Comparison of ENCODE assay signal across 8 cellular contexts in the genomic region with DNA sequence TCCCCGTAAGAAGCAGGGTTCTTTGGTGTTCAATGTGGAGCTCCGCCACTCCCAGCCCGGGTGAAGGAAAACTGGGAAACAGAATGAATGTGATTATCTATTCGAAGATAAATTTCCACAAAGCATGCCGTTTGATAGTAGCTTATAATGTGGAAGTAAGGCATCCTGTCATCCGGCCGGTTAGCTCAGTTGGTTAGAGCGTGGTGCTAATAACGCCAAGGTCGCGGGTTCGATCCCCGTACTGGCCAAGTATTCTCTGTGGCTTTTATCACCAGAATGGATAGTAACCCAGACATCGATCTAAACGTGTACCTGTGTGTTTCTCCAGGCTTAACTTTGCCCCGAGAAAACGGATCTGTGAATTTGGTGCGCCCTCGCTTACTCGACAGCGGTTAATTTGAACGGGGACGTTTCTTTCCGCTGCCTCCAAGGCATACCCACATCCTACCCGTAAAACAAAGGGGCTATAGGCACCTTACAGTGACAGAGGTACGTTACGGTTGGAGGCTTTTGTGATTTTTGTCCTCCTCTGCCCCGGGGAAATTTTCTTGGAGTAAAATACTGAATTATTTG.
A peak's percentile ranks its signal among the peaks of the same experiment; 100 is the strongest.
DNase-seq lines count a peak whose midpoint lies in the region; ATAC-seq, FAIRE-seq and TF ChIP-seq lines count a peak whose summit lies in the region.

No MANE protein-coding gene starts in this region.

- H3K4me3 ChIP-seq in adrenal gland: peak overlapping the region in 1 of 4 donors; percentile 55

- TF ChIP-seq CTCF in adrenal gland (IDR thresholded peaks at IDR 0.05): no peak
- TF ChIP-seq CTCF in D721Med (IDR thresholded peaks at IDR 0.05; ENCODE audit: insufficient read depth, missing control alignments): no peak

- ATAC-seq in HG02763 (IDR thresholded peaks at IDR 0.05; ENCODE audit: unreplicated experiment): peak; percentile 53

- TF ChIP-seq POLR2A in adrenal gland (IDR thresholded peaks at IDR 0.05): no peak

- no peaks in the 10 kb centered on the region for H3K9me3 ChIP-seq in adrenal gland (replicated peaks in 1 of 3)

- no peak for FAIRE-seq in D721Med (lab: Jason Lieb, UNC)

- no peaks in the 10 kb centered on the region for H3K27me3 ChIP-seq in adrenal gland

- no peaks in the 10 kb centered on the region for H3K36me3 ChIP-seq in adrenal gland (replicated peaks in 1 of 2)

- DNase-seq in GM04504 (ENCODE audit: low read depth): peak; percentile 67
- DNase-seq in NCI-H1417 treated with DMSO at 0.1 percent for 48 hours (lab: John Stamatoyannopoulos, UW): peak; percentile 87
- DNase-seq in SW480 (ENCODE audit: low spot score): peak; percentile 87
- DNase-seq in adrenal gland: peak; percentile 29 to 94 (median 67)
- peak; percentile 67 for DNase-seq in hepatic stellate cell (ENCODE audit: low spot score)
- peak; percentile 78 for DNase-seq in renal cortical epithelial cell (ENCODE audit: low read depth)
- DNase-seq in D721Med (ENCODE audit: insufficient read length, low spot score): no peak

- H3K4me1 ChIP-seq in adrenal gland (replicated peaks in 1 of 2): no peaks in the 10 kb centered on the region

- intact Hi-C loops in adrenal gland (cut with DNase I): no loop called here

- WGBS in adrenal gland, 4 donors: 1 to 3% (median 2%) methylated on average over 26 to 28 of the region's 28 CpGs

- H3K27ac ChIP-seq in adrenal gland: peak overlapping the region in 1 of 5 donors; percentile 43
